ENCODE assay signal across 15 cellular contexts in the genomic region with DNA sequence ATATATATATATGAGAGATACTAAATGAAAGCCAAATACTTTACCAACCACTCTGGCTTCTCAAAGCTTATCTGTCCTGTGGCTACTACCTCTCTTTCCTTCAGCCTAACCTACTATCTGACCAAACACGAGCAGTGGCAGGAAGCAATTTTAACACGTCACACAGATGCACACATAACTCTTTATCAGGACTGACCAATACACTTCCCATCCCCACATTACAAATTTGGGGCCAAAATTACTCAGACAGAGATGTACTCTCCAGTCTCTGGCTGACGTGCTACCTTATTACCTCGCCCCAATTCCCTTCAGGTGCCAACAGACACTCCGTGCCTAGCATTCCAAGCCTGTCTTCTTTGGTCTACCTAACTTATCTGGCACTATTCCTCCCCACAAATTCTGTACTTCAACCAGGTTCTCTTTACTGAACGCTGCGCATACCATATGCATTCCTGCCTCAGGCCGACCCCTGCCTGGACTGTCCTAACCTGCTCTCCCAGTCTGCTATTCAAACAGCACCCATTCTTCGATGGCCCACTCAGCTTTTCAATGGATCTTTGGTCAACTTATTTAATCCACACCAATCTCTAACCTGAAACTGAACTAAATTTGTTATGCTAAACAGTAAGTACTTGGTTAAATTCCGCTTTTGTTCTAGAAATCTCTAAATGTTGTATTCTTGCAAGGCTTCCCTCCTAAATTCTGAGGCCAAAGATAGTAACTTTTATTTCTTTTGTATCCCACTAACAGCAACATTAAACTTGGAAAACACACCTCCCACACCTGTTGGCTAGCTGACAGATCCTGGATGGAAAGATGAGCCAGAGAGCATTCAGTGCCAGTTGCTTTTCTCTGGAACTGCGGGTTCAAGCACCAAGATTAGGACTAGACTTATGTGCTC. TPM values are rescaled to one million over a fixed set of nuclear protein-coding genes. Genes with fewer than 3 reads are reported as not detected.
DNase-seq lines count a peak whose midpoint lies in the region; ATAC-seq and TF ChIP-seq lines count a peak whose summit lies in the region.
"Had no signal": no experiment of that assay in that cellular context is flagged by ENCODE, and none has a peak within 500 bp of the region (broad histone marks: within the 10 kb centered on the region; RNA-seq: fewer than 3 reads in every experiment).

No MANE protein-coding gene starts in this region.

- intact Hi-C loops in PC-3 (cut with micrococcal nuclease) (loop anchor here (5.0 kb wide), 1 partner anchor 33 kb away; no protein-coding TSS in a partner anchor), OCI-LY7 (cut with micrococcal nuclease; ENCODE audit: unreplicated experiment) (no loop called here)

- no peak for TF ChIP-seq CTCF in PC-3 (conservative IDR thresholded peaks at IDR 0.05; ENCODE audit: low read depth, low read length)
- TF ChIP-seq CTCF in OCI-LY7 (conservative IDR thresholded peaks at IDR 0.05; ENCODE audit: low read length), result no peak

- H3K27me3 ChIP-seq in PC-3 (ENCODE audit: low read length), result no peaks in the 10 kb centered on the region
- H3K27me3 ChIP-seq: colonic mucosa, heart right ventricle had no signal

- H3K9me2 ChIP-seq in PC-3 (replicated peaks; ENCODE audit: low read length) (no peaks in the 10 kb centered on the region), OCI-LY7 (ENCODE audit: insufficient read depth, low read length) (no peaks in the 10 kb centered on the region)
- H3K9me2 ChIP-seq: SK-N-SH had no signal

- H3K27ac ChIP-seq in PC-3 (ENCODE audit: low read length), result peak overlapping the region; percentile 64
- H3K27ac ChIP-seq in epithelial cell of prostate, result peak overlapping the region; percentile 38
- no peak overlapping the region for H3K27ac ChIP-seq in OCI-LY7 (ENCODE audit: low read depth, low read length, poor library complexity, severe bottlenecking)
- H3K27ac ChIP-seq: colonic mucosa, heart right ventricle, thoracic aorta had no signal

- POLR2A ChIA-PET in PC-3 (lab: Charles Lee; ENCODE audit: unreplicated experiment), result no interaction called here
- POLR2A ChIA-PET in OCI-LY7 (lab: Charles Lee), result interaction anchor here (0.7 kb wide), 1 partner anchor 47 kb away, joined by 4 read pairs; no protein-coding TSS in a partner anchor

- no peak overlapping the region for H3K9ac ChIP-seq in PC-3 (ENCODE audit: low read length)
- H3K9ac ChIP-seq: SK-N-SH had no signal

- H3F3A ChIP-seq in PC-3 (ENCODE audit: low read length, unreplicated experiment), result no peaks in the 10 kb centered on the region

- H3K4me2 ChIP-seq in PC-3 (ENCODE audit: low read length) (peak overlapping the region; percentile 49), OCI-LY7 (ENCODE audit: low read length) (no peak overlapping the region)
- H3K4me2 ChIP-seq: SK-N-SH had no signal

- H3K79me2 ChIP-seq in PC-3 (ENCODE audit: low read length) (peaks cover 10% of the 10 kb centered on the region), OCI-LY7 (ENCODE audit: insufficient read depth, low read depth, low read length) (peaks cover 19% of the 10 kb centered on the region)

- no peaks in the 10 kb centered on the region for H4K20me1 ChIP-seq in PC-3 (ENCODE audit: low read length)
- peaks cover 10% of the 10 kb centered on the region; the same call in 1 of the 2 replicates for H4K20me1 ChIP-seq in OCI-LY7 (ENCODE audit: insufficient read depth, low read length)

- no peaks in the 10 kb centered on the region for H3K9me3 ChIP-seq in PC-3 (ENCODE audit: low read length)
- H3K9me3 ChIP-seq in OCI-LY7 (ENCODE audit: low read length), result no peaks in the 10 kb centered on the region
- H3K9me3 ChIP-seq: colonic mucosa, heart right ventricle, SK-N-SH, thoracic aorta had no signal

- H3K36me3 ChIP-seq in PC-3 (ENCODE audit: low read depth, low read length), result no peaks in the 10 kb centered on the region
- H3K36me3 ChIP-seq in OCI-LY7 (ENCODE audit: insufficient read depth, low read length), result peaks cover 28% of the 10 kb centered on the region; the same call in 1 of the 2 replicates
- H3K36me3 ChIP-seq: colonic mucosa, thoracic aorta had no signal

- DNase-seq in ELF-1 (ENCODE audit: low read depth, low spot score) (peak; percentile 91), PC-3 (peak; percentile 79), epithelial cell of prostate (ENCODE audit: low read depth, low spot score) (peak; percentile 14), mesenteric fat pad (ENCODE audit: low spot score) (peak; percentile 47), NCI-H69 (lab: John Stamatoyannopoulos, UW) (no peak), OCI-LY7 (ENCODE audit: low spot score) (no peak), NCI-H526 treated with DMSO at 0.1 percent for 48 hours (lab: John Stamatoyannopoulos, UW) (no peak), midbrain (lab: John Stamatoyannopoulos, UW) (no peak)
- DNase-seq: colonic mucosa; heart right ventricle; NCI-H1092; right cardiac atrium; SK-N-SH; stimulated activated CD4-positive, alpha-beta T cell treated with anti-CD3 and anti-CD28 coated beads, Interleukin-1b, Interleukin-23, amount 100 ng/mL, for 48 hours had no signal

- H2AFZ ChIP-seq in PC-3 (ENCODE audit: low read length) (0 out of 2 replicates have a peak overlapping the region, but pooled peaks have one; percentile 35), OCI-LY7 (ENCODE audit: low read length) (no peak overlapping the region)

- H3K4me3 ChIP-seq in PC-3 (ENCODE audit: low read length) (peak overlapping the region; percentile 2; the same call in 1 of the 2 replicates), OCI-LY7 (ENCODE audit: low read depth, low read length, poor library complexity, severe bottlenecking) (no peak overlapping the region)
- H3K4me3 ChIP-seq: colonic mucosa, heart right ventricle, thoracic aorta had no signal

- CTCF ChIA-PET in PC-3 (lab: Charles Lee), result no interaction called here
- CTCF ChIA-PET in OCI-LY7 (lab: Charles Lee; ENCODE audit: unreplicated experiment), result no interaction called here

- peak; percentile 19 for ATAC-seq in PC-3
- ATAC-seq: heart right ventricle, right cardiac atrium had no signal

- H3K4me1 ChIP-seq in PC-3 (ENCODE audit: insufficient read depth, low read length) (peaks cover 39% of the 10 kb centered on the region), OCI-LY7 (ENCODE audit: insufficient read depth, low read length, poor library complexity, severe bottlenecking) (peaks cover 19% of the 10 kb centered on the region)
- H3K4me1 ChIP-seq: colonic mucosa had no signal

- BruUV-seq in PC-3 (replicated peaks; lab: Mats Ljungman, UMichigan) (no TSS peak), OCI-LY7 (replicated peaks; lab: Mats Ljungman, UMichigan) (no TSS peak)

RNA-seq across cellular contexts. Expression of gene RERE, which starts 27.9 kb away (rescaled TPM):
- total RNA-seq in PC-3 (2014; rRNA removed) (24.2 and 45.2 TPM in 2 replicates), mesenteric fat pad (120 TPM), OCI-LY7 (2022) (183 and 211 TPM in 2 replicates)
- total RNA-seq in OCI-LY7 (2014; rRNA removed; shearing (Covaris generic)), result 73.1 and 81.5 TPM in 2 replicates

Comparison
In these comparisons a context has a peak if more than half of its experiments do, and no peak if none do; other contexts are left out.
1. DNase-seq: peak in ELF-1 (single experiment), PC-3 (single experiment), epithelial cell of prostate (single experiment) and mesenteric fat pad (single experiment); none in NCI-H69 (single experiment), OCI-LY7 (single experiment), NCI-H526 treated with DMSO at 0.1 percent for 48 hours (single experiment) and midbrain (single experiment).